18 cellular contexts compared by ENCODE assay signal in genomic region chr5:105639511-105639910, GRCh38.
DNase-seq lines count a peak whose midpoint lies in the region; ATAC-seq and TF ChIP-seq lines count a peak whose summit lies in the region.
"Had no signal": no experiment of that assay in that cellular context is flagged by ENCODE, and none has a peak within 500 bp of the region (broad histone marks: within the 10 kb centered on the region; RNA-seq: fewer than 3 reads in every experiment).

No MANE protein-coding gene starts in this region.

- H3K4me2 ChIP-seq in mesenchymal stem cell (ENCODE audit: low read length, poor library complexity, severe bottlenecking) (no peak overlapping the region), mesendoderm (ENCODE audit: low read length) (no peak overlapping the region)

- no peaks in the 10 kb centered on the region for H3K79me2 ChIP-seq in mesendoderm (ENCODE audit: control insufficient read depth, insufficient read depth, low read length)

- no peak overlapping the region for H3K27ac ChIP-seq in mesenchymal stem cell (ENCODE audit: low read length, poor library complexity, severe bottlenecking)
- H3K27ac ChIP-seq in upper lobe of right lung = no peak overlapping the region
- H3K27ac ChIP-seq in mesendoderm (ENCODE audit: low read depth, low read length) = no peak overlapping the region

- no peak overlapping the region for H3K14ac ChIP-seq in mesenchymal stem cell (ENCODE audit: low read length in 2 of 2)

- H2BK15ac ChIP-seq in mesenchymal stem cell (ENCODE audit: low read depth, poor library complexity, severe bottlenecking) (peak overlapping the region; percentile 44), mesendoderm (replicated peaks; ENCODE audit: low read depth) (no peak overlapping the region)

- H4K5ac ChIP-seq in mesendoderm (ENCODE audit: low read length) = no peak overlapping the region

- H2BK120ac ChIP-seq in mesenchymal stem cell (ENCODE audit: low read depth, low read length) (no peak overlapping the region), mesendoderm (ENCODE audit: low read depth, low read length) (no peak overlapping the region)

- H3K27me3 ChIP-seq in H7 (ENCODE audit: control insufficient read depth, insufficient read depth, low read length) (no peaks in the 10 kb centered on the region), mesenchymal stem cell (ENCODE audit: control insufficient read depth in 1 of 2, insufficient read depth in 1 of 2, low read length in 2 of 2) (no peaks in the 10 kb centered on the region), upper lobe of right lung (no peaks in the 10 kb centered on the region), mesendoderm (ENCODE audit: insufficient read depth, low read length, poor library complexity) (no peaks in the 10 kb centered on the region)

- no peak overlapping the region for H4K91ac ChIP-seq in mesenchymal stem cell (ENCODE audit: low read length)

- H4K8ac ChIP-seq in mesenchymal stem cell (ENCODE audit: low read length) = no peak overlapping the region
- H4K8ac ChIP-seq in mesendoderm (ENCODE audit: low read depth, low read length) = no peak overlapping the region

- H3K4me3 ChIP-seq in H7 (ENCODE audit: insufficient read depth, low read depth, low read length) (no peak overlapping the region), mesenchymal stem cell (ENCODE audit: insufficient read depth in 1 of 2, low read depth in 1 of 2, low read length in 2 of 2) (no peak overlapping the region), upper lobe of right lung (no peak overlapping the region), mesendoderm (ENCODE audit: low read length) (no peak overlapping the region)
- H3K4me3 ChIP-seq: HAP-1, K562 had no signal

- H3K36me3 ChIP-seq in H7 (replicated peaks; ENCODE audit: control insufficient read depth, insufficient read depth, low read length) = no peaks in the 10 kb centered on the region
- no peaks in the 10 kb centered on the region for H3K36me3 ChIP-seq in mesenchymal stem cell (ENCODE audit: control insufficient read depth in 1 of 2, insufficient read depth in 2 of 2, low read depth in 1 of 2, low read length in 2 of 2)
- H3K36me3 ChIP-seq in upper lobe of right lung = no peaks in the 10 kb centered on the region
- no peaks in the 10 kb centered on the region for H3K36me3 ChIP-seq in mesendoderm (ENCODE audit: control insufficient read depth, insufficient read depth, low read length)
- H3K36me3 ChIP-seq: HAP-1 had no signal

- peak; percentile 1 for DNase-seq in H7
- DNase-seq in NCI-H69 (lab: John Stamatoyannopoulos, UW) = peak; percentile 75
- no peak for DNase-seq in mesenchymal stem cell
- no peak for DNase-seq in upper lobe of right lung
- no peak for DNase-seq in NCI-H2107 (lab: John Stamatoyannopoulos, UW)
- DNase-seq in osteocyte (ENCODE audit: extremely low spot score, unreplicated experiment) = no peak
- DNase-seq in mesendoderm = no peak
- DNase-seq: C1 segment of cervical spinal cord; CD4-positive, CD25-positive, alpha-beta regulatory T cell; CD8-positive, alpha-beta memory T cell; COR-L47; DMS79; GF-D8; GOT3; IMR-90 had no signal

- H3K9ac ChIP-seq in mesenchymal stem cell (ENCODE audit: low read length) = no peak overlapping the region
- no peak overlapping the region for H3K9ac ChIP-seq in mesendoderm (ENCODE audit: low read length)

- H3K9me3 ChIP-seq in mesenchymal stem cell (ENCODE audit: control insufficient read depth, low read length) (peaks cover 14% of the 10 kb centered on the region), upper lobe of right lung (no peaks in the 10 kb centered on the region)
- H3K9me3 ChIP-seq: HAP-1 had no signal

- intact Hi-C loops in upper lobe of right lung (cut with DNase I) = no loop called here

- no peak overlapping the region for H3K4me3 Mint-ChIP-seq in osteocyte (ENCODE audit: unreplicated experiment)
- H3K4me3 Mint-ChIP-seq: B cell; CD4-positive, CD25-positive, alpha-beta regulatory T cell; CD8-positive, alpha-beta memory T cell had no signal

- H3K36me3 Mint-ChIP-seq in osteocyte (ENCODE audit: unreplicated experiment) = no peaks in the 10 kb centered on the region
- H3K36me3 Mint-ChIP-seq: CD4-positive, CD25-positive, alpha-beta regulatory T cell; CD8-positive, alpha-beta memory T cell had no signal

- ATAC-seq in upper lobe of right lung = peak; percentile 39

- peaks cover 14% of the 10 kb centered on the region for H3K9me3 Mint-ChIP-seq in osteocyte (ENCODE audit: unreplicated experiment)

- H3K4me1 ChIP-seq in mesenchymal stem cell (ENCODE audit: control insufficient read depth, insufficient read depth, low read depth, low read length) = no peaks in the 10 kb centered on the region
- H3K4me1 ChIP-seq in upper lobe of right lung = no peaks in the 10 kb centered on the region
- H3K4me1 ChIP-seq in mesendoderm (ENCODE audit: control insufficient read depth, low read depth, low read length) = no peaks in the 10 kb centered on the region
- H3K4me1 ChIP-seq: HAP-1 had no signal

- H3K4me1 Mint-ChIP-seq in osteocyte (ENCODE audit: unreplicated experiment) = no peaks in the 10 kb centered on the region
- H3K4me1 Mint-ChIP-seq: B cell; CD4-positive, CD25-positive, alpha-beta regulatory T cell; CD8-positive, alpha-beta memory T cell had no signal

- no peak for TF ChIP-seq CTCF in upper lobe of right lung (IDR thresholded peaks at IDR 0.05)
- no peak for TF ChIP-seq CTCF in osteocyte (IDR thresholded peaks at IDR 0.05)

- H3K18ac ChIP-seq in mesenchymal stem cell (ENCODE audit: low read depth in 1 of 2, low read length in 2 of 2) (no peak overlapping the region), mesendoderm (ENCODE audit: low read length) (no peak overlapping the region)

- no peak overlapping the region for H3K56ac ChIP-seq in mesendoderm (ENCODE audit: low read length)

- H2BK5ac ChIP-seq in mesenchymal stem cell (ENCODE audit: low read depth, low read length, poor library complexity, severe bottlenecking) = no peak overlapping the region
- H2BK5ac ChIP-seq in mesendoderm (ENCODE audit: low read length) = no peak overlapping the region

- no peaks in the 10 kb centered on the region for H3K79me1 ChIP-seq in mesenchymal stem cell (replicated peaks; ENCODE audit: low read length, poor library complexity, severe bottlenecking)
- H3K79me1 ChIP-seq in mesendoderm (ENCODE audit: low read length) = no peaks in the 10 kb centered on the region

- no peak overlapping the region for H2AFZ ChIP-seq in mesenchymal stem cell (ENCODE audit: low read depth, low read length)

- H3K4ac ChIP-seq in mesenchymal stem cell (ENCODE audit: low read depth in 1 of 2, low read length in 2 of 2) (no peak overlapping the region), mesendoderm (ENCODE audit: low read depth, low read length) (no peak overlapping the region)

- H2AK5ac ChIP-seq in mesenchymal stem cell (ENCODE audit: low read length, severe bottlenecking) (no peak overlapping the region), mesendoderm (ENCODE audit: low read length) (no peak overlapping the region)

- H3K27me3 Mint-ChIP-seq in osteocyte (ENCODE audit: unreplicated experiment) = no peaks in the 10 kb centered on the region
- H3K27me3 Mint-ChIP-seq: B cell; CD4-positive, CD25-positive, alpha-beta regulatory T cell; CD8-positive, alpha-beta memory T cell had no signal

- H3K23ac ChIP-seq in mesenchymal stem cell (ENCODE audit: low read length in 2 of 2) (no peak overlapping the region), mesendoderm (ENCODE audit: low read length) (no peak overlapping the region)

- H3K27ac Mint-ChIP-seq in osteocyte (ENCODE audit: unreplicated experiment) = no peak overlapping the region
- H3K27ac Mint-ChIP-seq: B cell; CD4-positive, CD25-positive, alpha-beta regulatory T cell; CD8-positive, alpha-beta memory T cell had no signal

- no peak overlapping the region for H2BK12ac ChIP-seq in mesenchymal stem cell (ENCODE audit: low read length in 2 of 2)

- 96% methylated on average over 6 of the region's 6 CpGs for WGBS in mesenchymal stem cell
- no CpG with 5 or more reads among the region's 6 CpGs for WGBS in mesendoderm (ENCODE audit: extremely low coverage, insufficient coverage, low lambda C conversion rate)

Comparison
In these comparisons a context has a peak if more than half of its experiments do, and no peak if none do; other contexts are left out.
1. DNase-seq: peak in H7 (single experiment) and NCI-H69 (single experiment); none in mesenchymal stem cell (single experiment), upper lobe of right lung (single experiment), NCI-H2107 (single experiment), osteocyte (single experiment) and mesendoderm (single experiment).